ENCODE assay signal across 9 cellular contexts in the genomic region with DNA sequence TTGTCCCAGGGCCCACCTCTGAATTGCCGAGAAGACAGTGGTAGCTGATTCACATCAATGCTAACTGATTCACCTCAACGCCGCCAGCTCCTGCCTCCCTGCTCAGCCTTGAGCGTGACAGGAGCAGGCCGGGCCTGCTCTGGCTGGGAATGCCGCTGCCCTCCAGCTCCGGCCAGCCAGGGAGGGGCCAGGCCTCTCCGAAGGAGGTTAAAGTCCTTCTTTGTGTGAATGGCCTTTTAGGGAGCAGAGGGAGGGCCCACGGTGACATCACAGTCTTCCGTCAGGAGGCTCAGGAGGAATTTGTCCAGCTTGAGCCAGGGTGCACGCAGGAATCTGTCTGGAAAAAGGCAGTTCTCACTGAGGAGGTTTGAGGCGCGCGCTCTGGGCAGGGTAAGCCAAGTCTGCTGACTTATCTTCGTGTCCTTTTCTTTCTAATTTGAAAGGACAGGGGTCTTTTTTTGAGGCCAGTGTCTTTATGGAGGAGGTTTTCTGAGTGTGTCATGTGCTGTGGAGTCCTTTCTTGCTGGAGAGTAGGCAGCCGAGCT.
DNase-seq lines count a peak whose midpoint lies in the region; ATAC-seq, FAIRE-seq and TF ChIP-seq lines count a peak whose summit lies in the region.
"Had no signal": no experiment of that assay in that cellular context is flagged by ENCODE, and none has a peak within 500 bp of the region (broad histone marks: within the 10 kb centered on the region; RNA-seq: fewer than 3 reads in every experiment).

No MANE protein-coding gene starts in this region.

- peaks cover 50% of the 10 kb centered on the region for H3K4me1 Mint-ChIP-seq in activated naive CD4-positive, alpha-beta T cell treated with anti-CD3 and anti-CD28 coated beads, Interleukin-2, amount 10 ng/mL, durations not matched to agents 7 days and 5 days
- peaks cover 58% of the 10 kb centered on the region for H3K4me1 Mint-ChIP-seq in mesothelial cell of epicardium

- no peaks in the 10 kb centered on the region for H3K27me3 Mint-ChIP-seq in activated naive CD4-positive, alpha-beta T cell treated with anti-CD3 and anti-CD28 coated beads, Interleukin-2, amount 10 ng/mL, durations not matched to agents 7 days and 5 days
- H3K27me3 Mint-ChIP-seq in mesothelial cell of epicardium (ENCODE audit: low read depth) = peaks cover 2% of the 10 kb centered on the region

- H3K27ac Mint-ChIP-seq in activated naive CD4-positive, alpha-beta T cell treated with anti-CD3 and anti-CD28 coated beads, Interleukin-2, amount 10 ng/mL, durations not matched to agents 7 days and 5 days = peak overlapping the region; percentile 83
- peak overlapping the region; percentile 92 for H3K27ac Mint-ChIP-seq in mesothelial cell of epicardium

- peak overlapping the region; percentile 82; the same call in 1 of the 2 replicates for H2BK12ac ChIP-seq in H1 (ENCODE audit: low read depth, low read length)

- peak overlapping the region; percentile 32 for H2BK5ac ChIP-seq in H1 (ENCODE audit: low read depth, low read length)

- ATAC-seq in GM18867 (IDR thresholded peaks at IDR 0.05; ENCODE audit: unreplicated experiment) (no peak), GM18861 (IDR thresholded peaks at IDR 0.05; ENCODE audit: unreplicated experiment) (no peak)

- CTCF ChIA-PET in activated naive CD4-positive, alpha-beta T cell treated with anti-CD3 and anti-CD28 coated beads, Interleukin-2, amount 10 ng/mL, durations not matched to agents 7 days and 5 days (lab: Charles Lee) = interaction anchor here (1.5 kb wide), 1 partner anchor 222 kb away, joined by 6 read pairs; no protein-coding TSS in a partner anchor
- CTCF ChIA-PET in H1 (lab: Charles Lee; ENCODE audit: partially characterized antibody) = interaction anchor here (0.6 to 2.4 kb wide), 3 partner anchors 17 to 26 kb away, joined by 3 to 6 read pairs (median 3); no protein-coding TSS in a partner anchor

- H3K4me2 ChIP-seq in H1 (ENCODE audit: insufficient read depth in 1 of 2, low read depth in 2 of 2, low read length in 2 of 2) = peak overlapping the region; percentile 26 to 35; a peak in 3 of 4 replicates

- H3K4me3 ChIP-seq in H1 (ENCODE audit: extremely low read depth in 1 of 4, insufficient read depth in 2 of 4, low read depth in 3 of 4, low read length in 4 of 4) = no peak overlapping the region
- H3K4me3 ChIP-seq in urinary bladder (ENCODE audit: low read depth, low read length) = peak overlapping the region; percentile 3

- peaks cover 4% of the 10 kb centered on the region; the same call in 1 of the 2 replicates for H3K79me1 ChIP-seq in H1 (ENCODE audit: low read depth, low read length)

- TF ChIP-seq CTCF in H1 (IDR thresholded peaks at IDR 0.05; ENCODE audit: control extremely low read depth in 1 of 3, insufficient read depth in 1 of 3, low read depth in 1 of 3, low read length in 3 of 3) (no peak), mesothelial cell of epicardium (IDR thresholded peaks at IDR 0.05; ENCODE audit: unreplicated experiment) (no peak), GM10266 (IDR thresholded peaks at IDR 0.05; ENCODE audit: control insufficient read depth, insufficient read depth, low read depth, missing control alignments) (no peak)

- no peak overlapping the region for H3K27ac ChIP-seq in H1 (ENCODE audit: low read depth, low read length)
- peak overlapping the region; percentile 82 for H3K27ac ChIP-seq in urinary bladder (ENCODE audit: low read depth)

- no peak overlapping the region for H3K4ac ChIP-seq in H1 (replicated peaks; ENCODE audit: insufficient read length, low read depth, low read length)

- H3K36me3 ChIP-seq in H1 (ENCODE audit: control insufficient read depth in 2 of 4, insufficient read depth in 4 of 4, low read length in 3 of 4) = no peaks in the 10 kb centered on the region
- no peaks in the 10 kb centered on the region for H3K36me3 ChIP-seq in urinary bladder (ENCODE audit: insufficient read depth)

- POLR2A ChIA-PET in H1 (lab: Charles Lee; ENCODE audit: partially characterized antibody) = interaction anchor here (1.1 to 1.5 kb wide), 2 partner anchors 8 to 78 kb away, joined by 3 read pairs; no protein-coding TSS in a partner anchor

- FAIRE-seq in H1 (lab: Jason Lieb, UNC) = no peak
- FAIRE-seq: TTC549 had no signal

- TF ChIP-seq POLR2A in H1 (IDR thresholded peaks at IDR 0.05; ENCODE audit: control extremely low read depth in 1 of 2, low read depth in 2 of 2, low read length in 2 of 2) = no peak

- H3K79me2 ChIP-seq in H1 (ENCODE audit: control insufficient read depth in 1 of 2, insufficient read depth in 2 of 2, low read length in 2 of 2) = peaks cover 3 to 56% of the 10 kb centered on the region in 2 experiments; a peak in 3 of 4 replicates

- H4K20me1 ChIP-seq in H1 (replicated peaks in 1 of 2; ENCODE audit: control insufficient read depth in 1 of 2, insufficient read depth in 2 of 2, low read length in 2 of 2) = peaks cover 4 to 14% of the 10 kb centered on the region in 2 experiments

- H3K9me3 ChIP-seq in H1 (ENCODE audit: insufficient read depth in 2 of 2, low read depth in 1 of 2, low read length in 1 of 2) = no peaks in the 10 kb centered on the region

- H3K23me2 ChIP-seq in H1 (ENCODE audit: low read depth, low read length) = no peaks in the 10 kb centered on the region

- H3K4me1 ChIP-seq in H1 (replicated peaks in 1 of 4; ENCODE audit: control insufficient read depth in 3 of 4, insufficient read depth in 4 of 4, low read length in 3 of 4) (peaks cover 11 to 62% (median 34%) of the 10 kb centered on the region in 4 experiments), urinary bladder (ENCODE audit: insufficient read depth) (peaks cover 2% of the 10 kb centered on the region)

- no peak overlapping the region for H2AFZ ChIP-seq in H1 (ENCODE audit: low read length)

- H2BK20ac ChIP-seq in H1 (ENCODE audit: low read length) = no peak overlapping the region

- no peak overlapping the region for H3K23ac ChIP-seq in H1 (ENCODE audit: insufficient read length)

- no peaks in the 10 kb centered on the region; a peak in 1 of 7 replicates for H3K27me3 ChIP-seq in H1 (replicated peaks in 1 of 4; ENCODE audit: control insufficient read depth in 3 of 4, extremely low read depth in 1 of 4, insufficient read depth in 3 of 4, low read length in 3 of 4)

- H2BK120ac ChIP-seq in H1 (replicated peaks; ENCODE audit: low read depth, low read length) = no peak overlapping the region

- DNase-seq in activated naive CD4-positive, alpha-beta T cell treated with anti-CD3 and anti-CD28 coated beads, Interleukin-2, amount 10 ng/mL, durations not matched to agents 7 days and 5 days = no peak
- DNase-seq in activated naive CD4-positive, alpha-beta T cell treated with anti-CD3 and anti-CD28 coated beads, Interleukin-2, amount 50 U/mL, for 16 hours = no peak
- DNase-seq in H1 (ENCODE audit: low read depth in 1 of 2, low spot score in 2 of 2) (peak; percentile 69 to 71), mesothelial cell of epicardium (ENCODE audit: low spot score in 2 of 2, unreplicated experiment in 2 of 2) (peak in 1 of 2 experiments; percentile 57), GM10266 (ENCODE audit: extremely low spot score) (no peak)

- H4K5ac ChIP-seq in H1 (ENCODE audit: insufficient read length, low read depth, low read length) = no peak overlapping the region

- no peak overlapping the region for H2BK15ac ChIP-seq in H1 (ENCODE audit: low read length)

- H3K56ac ChIP-seq in H1 (replicated peaks; ENCODE audit: insufficient read length, low read depth, low read length) = no peak overlapping the region

- no peak overlapping the region; a peak in 1 of 7 replicates for H3K9ac ChIP-seq in H1 (replicated peaks in 1 of 4; ENCODE audit: extremely low read depth in 1 of 4, low read depth in 3 of 4, low read length in 3 of 4)

- 51% methylated on average over 15 of the region's 16 CpGs; no CpG with 5 or more reads in 1 of the 2 experiments for WGBS in H1 (ENCODE audit: extremely low coverage in 1 of 2, insufficient coverage in 1 of 2, insufficient read length in 1 of 2, insufficient replicate concordance in 2 of 2, low coverage in 1 of 2, low lambda C conversion rate in 2 of 2, missing lambda C conversion rate in 1 of 2), 2 experiments
- 14% methylated on average over 16 of the region's 16 CpGs for WGBS in urinary bladder

- no peak for TF ChIP-seq EP300 in H1 (IDR thresholded peaks at IDR 0.05; ENCODE audit: borderline replicate concordance in 1 of 2, low read depth in 2 of 2, low read length in 2 of 2)

- H3K9me3 Mint-ChIP-seq in activated naive CD4-positive, alpha-beta T cell treated with anti-CD3 and anti-CD28 coated beads, Interleukin-2, amount 10 ng/mL, durations not matched to agents 7 days and 5 days = no peaks in the 10 kb centered on the region
- no peaks in the 10 kb centered on the region for H3K9me3 Mint-ChIP-seq in mesothelial cell of epicardium

- peak overlapping the region; percentile 60; the same call in 1 of the 2 replicates for H2AK5ac ChIP-seq in H1 (ENCODE audit: low read depth, low read length)

- no peak overlapping the region; the same call in 1 of the 2 replicates for H4K8ac ChIP-seq in H1 (ENCODE audit: extremely low read depth, insufficient read depth, low read length)

- H3K4me3 Mint-ChIP-seq in activated naive CD4-positive, alpha-beta T cell treated with anti-CD3 and anti-CD28 coated beads, Interleukin-2, amount 10 ng/mL, durations not matched to agents 7 days and 5 days = no peak overlapping the region
- H3K4me3 Mint-ChIP-seq in mesothelial cell of epicardium = peak overlapping the region; percentile 51

- no peak overlapping the region for H3K18ac ChIP-seq in H1 (ENCODE audit: extremely low read depth, low read length)

- H3K14ac ChIP-seq in H1 (ENCODE audit: insufficient read length) = no peak overlapping the region

- TF ChIP-seq RAD21 in H1 (IDR thresholded peaks at IDR 0.05 in 1 of 2, conservative IDR thresholded peaks at IDR 0.05 in 1 of 2; ENCODE audit: low read depth in 2 of 2, low read length in 2 of 2) = no peak; a peak in 1 of 4 replicates

- H3K36me3 Mint-ChIP-seq in activated naive CD4-positive, alpha-beta T cell treated with anti-CD3 and anti-CD28 coated beads, Interleukin-2, amount 10 ng/mL, durations not matched to agents 7 days and 5 days = peaks cover 12% of the 10 kb centered on the region
- no peaks in the 10 kb centered on the region for H3K36me3 Mint-ChIP-seq in mesothelial cell of epicardium

- H4K91ac ChIP-seq in H1 (replicated peaks; ENCODE audit: insufficient read length, low read length) = no peak overlapping the region

TF ChIP-seq in H1, 55 proteins besides CTCF, POLR2A, EP300 and RAD21 (continues in another document):
- TF ChIP-seq TEAD4 (IDR thresholded peaks at IDR 0.05; ENCODE audit: low read depth, low read length) = peak; percentile 48; the same call in 1 of the 2 replicates
- TF ChIP-seq TAF7 (optimal IDR thresholded peaks at IDR 0.05; ENCODE audit: borderline replicate concordance, low read depth, low read length) = no peak
- TF ChIP-seq TBP (IDR thresholded peaks at IDR 0.05; ENCODE audit: low read depth, low read length) = peak; percentile 46; the same call in 1 of the 2 replicates
- TF ChIP-seq RBBP5 (IDR thresholded peaks at IDR 0.05; ENCODE audit: borderline replicate concordance, low read depth, low read length) = no peak
- no peak for TF ChIP-seq SIX5 (IDR thresholded peaks at IDR 0.05; ENCODE audit: low read depth, low read length)
- TF ChIP-seq SP1 (IDR thresholded peaks at IDR 0.05; ENCODE audit: low read depth, low read length) = no peak
- TF ChIP-seq NRF1 (IDR thresholded peaks at IDR 0.05; ENCODE audit: low read depth, low read length) = no peak

Comparison
In these comparisons a context has a peak if more than half of its experiments do, and no peak if none do; other contexts are left out.
1. DNase-seq: peak in H1 (2 of 2); none in activated naive CD4-positive, alpha-beta T cell treated with anti-CD3 and anti-CD28 coated beads, Interleukin-2, amount 10 ng/mL, durations not matched to agents 7 days and 5 days (single experiment), activated naive CD4-positive, alpha-beta T cell treated with anti-CD3 and anti-CD28 coated beads, Interleukin-2, amount 50 U/mL, for 16 hours (single experiment) and GM10266 (single experiment).